Comparison of ENCODE assay signal across 8 cellular contexts in the genomic region with DNA sequence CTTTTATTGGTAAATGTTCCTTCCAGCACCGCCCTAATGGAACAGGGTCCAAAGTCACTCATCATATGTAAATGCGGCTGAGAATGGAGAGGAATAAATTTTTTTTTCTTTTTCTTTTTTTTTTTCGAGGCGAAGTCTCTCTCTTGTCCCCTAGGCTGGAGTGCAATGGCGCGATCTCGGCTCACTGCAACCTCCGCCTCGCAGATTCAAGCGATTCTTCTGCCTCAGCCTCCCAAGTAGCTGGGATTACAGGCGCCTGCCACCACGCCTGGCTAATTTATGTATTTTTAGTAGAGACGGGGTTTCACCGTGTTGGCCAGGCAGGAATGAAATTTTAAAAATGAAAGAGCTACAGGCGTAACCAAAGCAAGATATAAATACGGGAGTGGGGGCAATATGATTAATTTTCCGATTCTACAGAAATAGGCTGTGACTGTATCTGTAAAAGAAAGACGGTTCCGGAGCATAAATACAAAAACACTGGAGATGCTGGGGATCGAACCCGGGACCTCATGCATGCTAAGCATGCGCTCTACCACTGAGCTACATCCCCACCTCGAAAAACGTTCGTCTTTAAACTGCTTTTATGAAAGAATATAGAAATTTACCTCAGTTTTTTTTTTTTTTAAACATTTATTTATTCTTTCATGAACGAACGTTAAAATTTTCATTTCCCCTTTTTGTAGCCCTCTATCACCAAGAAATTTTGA.
DNase-seq lines count a peak whose midpoint lies in the region; ATAC-seq and TF ChIP-seq lines count a peak whose summit lies in the region.

No MANE protein-coding gene starts in this region.

- peak overlapping the region; percentile 36 to 94 (median 52) for H3K4me3 ChIP-seq in fibroblast of lung (replicated peaks in 1 of 4; ENCODE audit: control extremely low read depth in 1 of 4, insufficient read depth in 1 of 4, low read depth in 3 of 4, low read length in 4 of 4)

- no peaks in the 10 kb centered on the region for H4K20me1 ChIP-seq in fibroblast of lung (ENCODE audit: control insufficient read depth, extremely low read depth, insufficient read depth, low read length)

- H3K27me3 ChIP-seq in fibroblast of lung (ENCODE audit: control insufficient read depth, insufficient read depth, low read length), result no peaks in the 10 kb centered on the region

- H3K27ac Mint-ChIP-seq in nephron progenitor cell (peak overlapping the region; percentile 8), type B pancreatic cell (peak overlapping the region; percentile 93)

- H3K4me1 ChIP-seq in fibroblast of lung (ENCODE audit: control insufficient read depth, extremely low read depth, insufficient read depth, low read length), result no peaks in the 10 kb centered on the region

- H3K4me3 Mint-ChIP-seq in nephron progenitor cell (peak overlapping the region; percentile 94), type B pancreatic cell (peak overlapping the region; percentile 94)

- ATAC-seq in HG02938 (IDR thresholded peaks at IDR 0.05; ENCODE audit: unreplicated experiment) (peak; percentile 67), HG03571 (IDR thresholded peaks at IDR 0.05; ENCODE audit: unreplicated experiment) (no peak)

- H3K4me1 Mint-ChIP-seq in nephron progenitor cell (peaks cover 24% of the 10 kb centered on the region), type B pancreatic cell (ENCODE audit: unreplicated experiment) (peaks cover 19% of the 10 kb centered on the region)

- peak; percentile 67 for DNase-seq in EL
- peak; percentile 58 for DNase-seq in NOMO-1 treated with DMSO at 0.1 percent for 48 hours (lab: John Stamatoyannopoulos, UW; ENCODE audit: unreplicated experiment)
- peak; percentile 37 for DNase-seq in activated T-cell treated with anti-CD3 and anti-CD28 coated beads, Interleukin-2, amount 50 U/mL, for 1 hour
- peak; percentile 56 to 79 for DNase-seq in fibroblast of lung (ENCODE audit: low read depth in 2 of 2)
- DNase-seq in nephron progenitor cell, result peak; percentile 70
- DNase-seq in type B pancreatic cell (ENCODE audit: extremely low spot score, unreplicated experiment), result no peak

- no peak overlapping the region for H2AFZ ChIP-seq in fibroblast of lung (ENCODE audit: low read length)

- H3K36me3 Mint-ChIP-seq in nephron progenitor cell (ENCODE audit: low read depth), result no peaks in the 10 kb centered on the region
- peaks cover 6% of the 10 kb centered on the region for H3K36me3 Mint-ChIP-seq in type B pancreatic cell

- no peaks in the 10 kb centered on the region for H3K9me3 ChIP-seq in fibroblast of lung (ENCODE audit: control insufficient read depth, insufficient read depth, low read depth, low read length)

- TF ChIP-seq CTCF in fibroblast of lung (conservative IDR thresholded peaks at IDR 0.05 in 1 of 2, IDR thresholded peaks at IDR 0.05 in 1 of 2; ENCODE audit: low read depth in 1 of 2, low read length in 2 of 2) (no peak), nephron progenitor cell (IDR thresholded peaks at IDR 0.05) (no peak), type B pancreatic cell (conservative IDR thresholded peaks at IDR 0.05) (no peak)

- H3K79me2 ChIP-seq in fibroblast of lung (ENCODE audit: control insufficient read depth, insufficient read depth, low read length), result no peaks in the 10 kb centered on the region

- H3K27ac ChIP-seq in fibroblast of lung (ENCODE audit: insufficient read depth, low read length), result no peak overlapping the region

- no peaks in the 10 kb centered on the region for H3K36me3 ChIP-seq in fibroblast of lung (ENCODE audit: control insufficient read depth, insufficient read depth, low read length)

- H3K27me3 Mint-ChIP-seq in nephron progenitor cell (ENCODE audit: low read depth, poor library complexity), result peaks cover 37% of the 10 kb centered on the region
- peaks cover 27% of the 10 kb centered on the region for H3K27me3 Mint-ChIP-seq in type B pancreatic cell

- H3K9me3 Mint-ChIP-seq in nephron progenitor cell (no peaks in the 10 kb centered on the region), type B pancreatic cell (no peaks in the 10 kb centered on the region)

- H3K9ac ChIP-seq in fibroblast of lung (ENCODE audit: insufficient read depth, low read length), result no peak overlapping the region

- H3K4me2 ChIP-seq in fibroblast of lung (ENCODE audit: extremely low read depth, insufficient read depth, low read length), result peak overlapping the region; percentile 85
